9 cellular contexts compared by ENCODE assay signal in the genomic region with DNA sequence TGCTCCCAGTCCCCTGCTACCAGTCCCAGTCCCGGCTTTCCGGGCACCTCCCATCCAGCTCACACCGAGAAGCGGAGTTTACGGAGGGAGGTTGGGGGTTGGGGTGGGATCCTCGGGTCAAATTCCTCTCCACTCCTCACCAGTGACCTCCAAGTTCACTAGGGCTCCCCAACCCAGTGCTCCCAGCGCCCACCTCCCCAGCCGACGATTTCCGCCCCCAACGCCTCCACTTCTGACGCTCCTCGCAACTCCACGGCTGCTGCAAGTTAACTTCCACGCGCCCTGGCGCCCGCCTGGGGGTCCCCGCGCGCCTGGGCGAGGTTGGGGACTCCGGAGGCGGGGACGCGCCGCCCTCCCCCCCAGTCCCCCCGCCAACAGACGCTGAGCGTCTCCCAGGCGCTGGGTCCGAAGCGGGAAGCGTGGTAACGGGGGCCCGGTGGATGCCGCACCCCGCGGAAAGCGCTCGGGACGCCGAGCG. TPM values are rescaled to one million over a fixed set of nuclear protein-coding genes. Genes with fewer than 3 reads are reported as not detected.
DNase-seq lines count a peak whose midpoint lies in the region; ATAC-seq and TF ChIP-seq lines count a peak whose summit lies in the region.
"Had no signal": no experiment of that assay in that cellular context is flagged by ENCODE, and none has a peak within 500 bp of the region (broad histone marks: within the 10 kb centered on the region; RNA-seq: fewer than 3 reads in every experiment).

No MANE protein-coding gene starts in this region.

- H3K4me1 Mint-ChIP-seq in stimulated activated memory B cell treated with anti-CD40 and anti-IgM and Interleukin-4, amounts not matched to agents 10 μg/mL and 1 μg/mL and 100 μg/mL, for 72 hours, result peaks cover 50% of the 10 kb centered on the region

- peak overlapping the region; percentile 94 to 97 for H3K27ac ChIP-seq in liver (ENCODE audit: low read depth in 1 of 2, low read length in 2 of 2)

- H3K36me3 Mint-ChIP-seq in stimulated activated memory B cell treated with anti-CD40 and anti-IgM and Interleukin-4, amounts not matched to agents 10 μg/mL and 1 μg/mL and 100 μg/mL, for 72 hours, result no peaks in the 10 kb centered on the region

- peak overlapping the region; percentile 96 for H3K4me3 ChIP-seq in GM12875 (ENCODE audit: low read depth, low read length)
- H3K4me3 ChIP-seq in liver (ENCODE audit: low read depth in 1 of 3, low read length in 3 of 3), result peak overlapping the region; percentile 80 to 95 (median 84)

- H3K9me3 Mint-ChIP-seq in stimulated activated memory B cell treated with anti-CD40 and anti-IgM and Interleukin-4, amounts not matched to agents 10 μg/mL and 1 μg/mL and 100 μg/mL, for 72 hours, result no peaks in the 10 kb centered on the region

- no peaks in the 10 kb centered on the region for H3K27me3 ChIP-seq in liver (ENCODE audit: control insufficient read depth in 4 of 4, insufficient read depth in 4 of 4, low read length in 3 of 4)

- no peaks in the 10 kb centered on the region for H3K9me3 ChIP-seq in liver (ENCODE audit: control insufficient read depth in 4 of 4, low read length in 3 of 4)

- no peaks in the 10 kb centered on the region for H3K27me3 Mint-ChIP-seq in stimulated activated memory B cell treated with anti-CD40 and anti-IgM and Interleukin-4, amounts not matched to agents 10 μg/mL and 1 μg/mL and 100 μg/mL, for 72 hours

- peak overlapping the region; percentile 82 for H3K4me3 Mint-ChIP-seq in stimulated activated memory B cell treated with anti-CD40 and anti-IgM and Interleukin-4, amounts not matched to agents 10 μg/mL and 1 μg/mL and 100 μg/mL, for 72 hours

- peak; percentile 31 to 52 for TF ChIP-seq RAD21 in liver (IDR thresholded peaks at IDR 0.05)

- peak overlapping the region; percentile 80 to 85 for H3K9ac ChIP-seq in liver (ENCODE audit: low read depth in 1 of 2, low read length in 2 of 2)

- H3K27ac Mint-ChIP-seq in stimulated activated memory B cell treated with anti-CD40 and anti-IgM and Interleukin-4, amounts not matched to agents 10 μg/mL and 1 μg/mL and 100 μg/mL, for 72 hours, result peak overlapping the region; percentile 44

- under 1% methylated on average over 44 of the region's 44 CpGs for WGBS in liver

- peaks cover 8 to 43% (median 39%) of the 10 kb centered on the region in 4 donors for H3K4me1 ChIP-seq in liver (ENCODE audit: control insufficient read depth in 4 of 4, insufficient read depth in 4 of 4, low read length in 3 of 4)

- DNase-seq in T-helper 2 cell (peak in 3 of 5 experiments; percentile 10 to 40 (median 25)), cerebellar cortex (ENCODE audit: low spot score) (peak; percentile 16), NCI-H446 (lab: John Stamatoyannopoulos, UW) (no peak)

- TF ChIP-seq CTCF in GM12875 (IDR thresholded peaks at IDR 0.05; ENCODE audit: borderline replicate concordance, insufficient read depth, low read depth, low read length) (no peak), liver (IDR thresholded peaks at IDR 0.05; ENCODE audit: low read depth, low read length, missing input control) (no peak)

- peaks cover 0 to 4% (median 0%) of the 10 kb centered on the region in 4 donors for H3K36me3 ChIP-seq in liver (ENCODE audit: control insufficient read depth in 4 of 4, insufficient read depth in 3 of 4, low read depth in 1 of 4, low read length in 3 of 4)

- ATAC-seq in HG03039 (IDR thresholded peaks at IDR 0.05; ENCODE audit: unreplicated experiment) (peak; percentile 13), GM21825 (IDR thresholded peaks at IDR 0.05; ENCODE audit: unreplicated experiment) (no peak)
- peak; percentile 60 for ATAC-seq in stimulated activated memory B cell treated with anti-CD40 and anti-IgM and Interleukin-4, amounts not matched to agents 10 μg/mL and 1 μg/mL and 100 μg/mL, for 72 hours

TF ChIP-seq in liver, 16 proteins besides CTCF, POLR2A, EP300 and RAD21:
- TF ChIP-seq RXRA (IDR thresholded peaks at IDR 0.05) (peak in 1 of 2 donors; percentile 71), SP1 (IDR thresholded peaks at IDR 0.05) (peak; percentile 56), HNF4A (conservative IDR thresholded peaks at IDR 0.05) (peak; percentile 66 to 67), YY1 (IDR thresholded peaks at IDR 0.05) (no peak), EGR1 (IDR thresholded peaks at IDR 0.05; ENCODE audit: low read depth in 2 of 2) (peak in 1 of 2 donors; percentile 8)

RNA-seq across cellular contexts. Expression of gene TPST2, which starts 0.5 kb away (rescaled TPM):
- 100 to 1,000 TPM in 1 of 2 donors, 10 to 100 TPM in 1; 33.3 to 109 TPM for total RNA-seq in liver
- 10 to 100 TPM; 58.1 to 81.3 TPM for polyA plus RNA-seq in liver

RNA-seq across cellular contexts. Expression of gene CRYBB1, which starts 28.4 kb away (rescaled TPM):
- total RNA-seq in liver, result 1 to 10 TPM in 1 of 2 donors, under 1 TPM in 1; 0.17 to 2.3 TPM
- polyA plus RNA-seq in liver, result under 1 TPM in 1 of 2 donors, not detected in 1; 0.32 TPM
- total RNA-seq: activated CD8-positive, alpha-beta memory T cell treated with anti-CD3 and anti-CD28 coated beads for 36 hours had no signal

RNA-seq across cellular contexts. Expression of gene CRYBA4, which starts 32.4 kb away (rescaled TPM):
- not detected for total RNA-seq in liver
- not detected for polyA plus RNA-seq in liver
- total RNA-seq: activated CD8-positive, alpha-beta memory T cell treated with anti-CD3 and anti-CD28 coated beads for 36 hours had no signal

Comparison
In these comparisons a context has a peak if more than half of its experiments do, and no peak if none do; other contexts are left out.
1. DNase-seq: peak in T-helper 2 cell (3 of 5) and cerebellar cortex (single experiment); none in NCI-H446 (0 of 2).